Comparison of ENCODE assay signal across 15 cellular contexts in genomic region chr14:93005838-93006237, GRCh38.
DNase-seq lines count a peak whose midpoint lies in the region; ATAC-seq and TF ChIP-seq lines count a peak whose summit lies in the region.
"Had no signal": no experiment of that assay in that cellular context is flagged by ENCODE, and none has a peak within 500 bp of the region (broad histone marks: within the 10 kb centered on the region; RNA-seq: fewer than 3 reads in every experiment).

No MANE protein-coding gene starts in this region.

- DNase-seq in G401 (ENCODE audit: low spot score) (peak; percentile 61), astrocyte of the hippocampus (ENCODE audit: low read depth, low spot score) (peak; percentile 36), heart right ventricle (peak in 1 of 2 donors; percentile 16), sigmoid colon (no peak), HAP-1 (ENCODE audit: low spot score in 2 of 2) (no peak), NCI-H345 treated with DMSO at 0.1 percent for 48 hours (lab: John Stamatoyannopoulos, UW; ENCODE audit: unreplicated experiment) (no peak), pons (ENCODE audit: low spot score) (no peak), spleen (no peak)
- DNase-seq: activated CD8-positive, alpha-beta memory T cell treated with anti-CD3 and anti-CD28 coated beads, Interleukin-2, amount 10 ng/mL, durations not matched to agents 7 days and 5 days; activated gamma-delta T cell treated with Interleukin-2 at 50 U/mL for 16 hours; HFFc6; NCI-H524; stimulated activated naive CD4-positive, alpha-beta T cell treated with Interleukin-2 at 50 U/mL for 16 hours; SW 1271 had no signal

- intact Hi-C loops in heart right ventricle (cut with DNase I): no loop called here
- intact Hi-C loops in sigmoid colon (cut with DNase I): no loop called here
- intact Hi-C loops in spleen (cut with DNase I; ENCODE audit: low total_unique reads): no loop called here

- H3K27me3 ChIP-seq in heart right ventricle (no peaks in the 10 kb centered on the region), sigmoid colon (no peaks in the 10 kb centered on the region), HAP-1 (ENCODE audit: low read depth) (no peaks in the 10 kb centered on the region), spleen (replicated peaks in 1 of 7) (no peaks in the 10 kb centered on the region)
- H3K27me3 ChIP-seq: MG63 had no signal

- TF ChIP-seq EP300 in sigmoid colon (IDR thresholded peaks at IDR 0.05): no peak

- TF ChIP-seq CTCF in heart right ventricle (IDR thresholded peaks at IDR 0.05): no peak
- no peak for TF ChIP-seq CTCF in sigmoid colon (IDR thresholded peaks at IDR 0.05)
- TF ChIP-seq CTCF in spleen (IDR thresholded peaks at IDR 0.05 in 8 of 11, conservative IDR thresholded peaks at IDR 0.05 in 3 of 11): no peak

- no peaks in the 10 kb centered on the region for H3K36me3 ChIP-seq in heart right ventricle
- no peaks in the 10 kb centered on the region for H3K36me3 ChIP-seq in sigmoid colon
- H3K36me3 ChIP-seq in HAP-1 (replicated peaks): no peaks in the 10 kb centered on the region
- peaks cover 0 to 47% (median 0%) of the 10 kb centered on the region in 6 donors for H3K36me3 ChIP-seq in spleen
- H3K36me3 ChIP-seq: MG63 had no signal

- ATAC-seq in heart right ventricle: peak in 2 of 8 donors; percentile 5 to 23
- ATAC-seq: activated CD8-positive, alpha-beta memory T cell treated with anti-CD3 and anti-CD28 coated beads, Interleukin-2, amount 10 ng/mL, durations not matched to agents 7 days and 5 days had no signal

- in situ Hi-C loops in G401 (cut with HindIII; ENCODE audit: low sequenced_read_pairs): no loop called here
- in situ Hi-C loops in HAP-1 (cut with MboI; ENCODE audit: low sequenced_read_pairs): no loop called here

- H3K27ac ChIP-seq in heart right ventricle (peak overlapping the region in 7 of 10 donors; percentile 59 to 83 (median 69)), sigmoid colon (peak overlapping the region; percentile 72 to 78 (median 73)), spleen (peak overlapping the region in 1 of 8 donors; percentile 72)

- 55 to 63% methylated on average over 8 of the region's 8 CpGs for WGBS in heart right ventricle, 2 donors
- 89 to 90% methylated on average over 8 of the region's 8 CpGs for WGBS in sigmoid colon, 2 donors
- WGBS in spleen, 5 donors: 72 to 93% (median 90%) methylated on average over 4 to 8 of the region's 8 CpGs

- H3K4me1 ChIP-seq in heart right ventricle (peaks cover 29 to 79% (median 61%) of the 10 kb centered on the region in 9 donors), sigmoid colon (peaks cover 4 to 64% (median 61%) of the 10 kb centered on the region in 4 donors), HAP-1 (no peaks in the 10 kb centered on the region), spleen (peaks cover 26 to 97% (median 58%) of the 10 kb centered on the region in 6 donors)

- TF ChIP-seq POLR2A in sigmoid colon (IDR thresholded peaks at IDR 0.05): no peak
- no peak for TF ChIP-seq POLR2A in spleen (IDR thresholded peaks at IDR 0.05)

- H3K4me3 ChIP-seq in heart right ventricle (no peak overlapping the region), sigmoid colon (no peak overlapping the region), HAP-1 (no peak overlapping the region), spleen (no peak overlapping the region)
- H3K4me3 ChIP-seq: MG63 had no signal

- H3K9me3 ChIP-seq in heart right ventricle: no peaks in the 10 kb centered on the region
- H3K9me3 ChIP-seq in sigmoid colon: no peaks in the 10 kb centered on the region
- H3K9me3 ChIP-seq in HAP-1: no peaks in the 10 kb centered on the region
- H3K9me3 ChIP-seq in spleen: no peaks in the 10 kb centered on the region
- H3K9me3 ChIP-seq: MG63 had no signal

Comparison
In these comparisons a context has a peak if more than half of its experiments do, and no peak if none do; other contexts are left out.
1. DNase-seq: peak in G401 (single experiment) and astrocyte of the hippocampus (single experiment); none in sigmoid colon (single experiment), HAP-1 (0 of 2), NCI-H345 treated with DMSO at 0.1 percent for 48 hours (single experiment), pons (single experiment) and spleen (single experiment).